In the genomic region with DNA sequence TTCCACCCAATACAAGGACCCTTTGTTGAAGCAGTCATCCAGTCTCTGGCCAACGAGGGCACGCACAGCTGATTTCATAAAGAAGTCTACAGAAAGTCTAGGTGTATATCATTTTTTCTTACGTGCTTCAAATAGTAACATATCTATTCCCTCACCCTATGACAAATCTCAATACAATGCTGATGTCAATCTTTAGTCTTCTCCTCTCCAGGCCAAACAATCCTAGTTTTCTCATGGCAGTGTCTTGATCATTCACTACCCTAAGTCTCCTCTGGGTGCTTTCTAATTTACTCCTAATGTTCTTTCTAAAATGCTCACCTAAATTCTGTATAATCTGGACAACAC, we compare ENCODE assay signal across 32 cellular contexts.
"Had no signal": no experiment of that assay in that cellular context is flagged by ENCODE, and none has a peak within 500 bp of the region (broad histone marks: within the 10 kb centered on the region; RNA-seq: fewer than 3 reads in every experiment).

No MANE protein-coding gene starts in this region.

- H3K4me1 ChIP-seq: ascending aorta, lower lobe of right lung, upper lobe of right lung had no signal

- ATAC-seq: activated CD4-positive, CD25-positive, alpha-beta regulatory T cell treated with anti-CD3 and anti-CD28 coated beads, Interleukin-2, amount 50 U/mL, for 24 hours; heart right ventricle; left lung; lower lobe of right lung; right lobe of liver; stimulated activated effector memory CD8-positive, alpha-beta T cell treated with anti-CD3 and anti-CD28 coated beads, Interleukin-12 subunit alpha, Interleukin-12 subunit beta, amount 100 ng/mL, for 72 hours; upper lobe of right lung had no signal

- H3K27ac Mint-ChIP-seq: activated T-cell treated with anti-CD3 and anti-CD28 coated beads, Interleukin-2, amount 50 U/mL, for 24 hours; nephron; progenitor cell of endocrine pancreas; stimulated activated naive CD8-positive, alpha-beta T cell treated with anti-CD3 and anti-CD28 coated beads, Interleukin-15, Interleukin-2, amounts not matched to agents 100 ng/mL and 50 ng/mL, for 24 hours; T-helper 1 cell treated with Interleukin-12 subunit alpha and Interleukin-12 subunit beta and Interleukin-4 antibody, amounts not matched to agents 30 μg/mL and 1 μg/mL, for 36 hours had no signal

- H3K27ac ChIP-seq: ascending aorta, epithelial cell of prostate, heart right ventricle, left lung, lower lobe of right lung, ovary, right lobe of liver, upper lobe of right lung, WERI-Rb-1 had no signal

- DNase-seq: activated CD4-positive, alpha-beta T cell treated with anti-CD3 and anti-CD28 coated beads for 48 hours; activated CD4-positive, alpha-beta T cell treated with anti-CD3 and anti-CD28 coated beads, Interleukin-2, amount 50 U/mL, for 48 hours; activated CD8-positive, alpha-beta memory T cell treated with anti-CD3 and anti-CD28 coated beads for 24 hours; activated CD8-positive, alpha-beta memory T cell treated with anti-CD3 and anti-CD28 coated beads, Interleukin-2, amount 50 U/mL, for 4 hours; activated gamma-delta T cell; activated naive CD4-positive, alpha-beta T cell treated with anti-CD3 and anti-CD28 coated beads, Interleukin-2, amount 10 ng/mL, durations not matched to agents 7 days and 5 days; activated naive CD8-positive, alpha-beta T cell treated with anti-CD3 and anti-CD28 coated beads, Interleukin-2, amount 10 ng/mL, durations not matched to agents 7 days and 5 days; activated T-cell treated with anti-CD3 and anti-CD28 coated beads, Interleukin-2, amount 50 U/mL, for 24 hours; central memory CD4-positive, alpha-beta T cell; heart right ventricle; kidney glomerular epithelial cell; left lung; lower lobe of right lung; mesendoderm; ovary; right lobe of liver; stimulated activated CD4-positive, alpha-beta T cell treated with anti-CD3 and anti-CD28 coated beads, Interleukin-12 subunit alpha, Interleukin-12 subunit beta, amount 100 ng/mL, for 4 hours; stimulated activated CD4-positive, alpha-beta T cell treated with anti-CD3 and anti-CD28 coated beads, Interleukin-4, amount 100 ng/mL, for 1 hour; SW 1271; T1000; upper lobe of right lung; WERI-Rb-1 had no signal

- H3K4me3 ChIP-seq: ascending aorta, heart right ventricle, left lung, lower lobe of right lung, ovary, right lobe of liver, skin epidermis, upper lobe of right lung had no signal

- H3K9me3 Mint-ChIP-seq: activated naive CD4-positive, alpha-beta T cell treated with anti-CD3 and anti-CD28 coated beads, Interleukin-2, amount 10 ng/mL, durations not matched to agents 7 days and 5 days; activated naive CD8-positive, alpha-beta T cell treated with anti-CD3 and anti-CD28 coated beads, Interleukin-2, amount 10 ng/mL, durations not matched to agents 7 days and 5 days; activated T-cell treated with anti-CD3 and anti-CD28 coated beads, Interleukin-2, amount 50 U/mL, for 24 hours; dendritic cell treated with granulocyte-macrophage colony-stimulating factor and Interleukin-4, amounts not matched to agents 40 ng/mL and 50 ng/mL, for 4 days; stimulated activated effector memory CD8-positive, alpha-beta T cell treated with anti-CD3 and anti-CD28 coated beads, Interleukin-12 subunit alpha, Interleukin-12 subunit beta, amount 100 ng/mL, for 72 hours had no signal

- H3K36me3 ChIP-seq: ovary had no signal

- H3K27me3 ChIP-seq: ascending aorta, heart right ventricle, left lung, ovary, right lobe of liver, upper lobe of right lung had no signal

- H3K9me3 ChIP-seq: ascending aorta, left lung, lower lobe of right lung, ovary, right lobe of liver, upper lobe of right lung had no signal

- H3K27me3 Mint-ChIP-seq: activated naive CD4-positive, alpha-beta T cell treated with anti-CD3 and anti-CD28 coated beads, Interleukin-2, amount 10 ng/mL, durations not matched to agents 7 days and 5 days; activated naive CD8-positive, alpha-beta T cell treated with anti-CD3 and anti-CD28 coated beads, Interleukin-2, amount 10 ng/mL, durations not matched to agents 7 days and 5 days; activated T-cell treated with anti-CD3 and anti-CD28 coated beads, Interleukin-2, amount 50 U/mL, for 24 hours; dendritic cell treated with granulocyte-macrophage colony-stimulating factor and Interleukin-4, amounts not matched to agents 40 ng/mL and 50 ng/mL, for 4 days; progenitor cell of endocrine pancreas; stimulated activated naive CD8-positive, alpha-beta T cell treated with anti-CD3 and anti-CD28 coated beads, Interleukin-15, Interleukin-2, amounts not matched to agents 100 ng/mL and 50 ng/mL, for 24 hours had no signal

- H3K4me3 Mint-ChIP-seq: activated naive CD4-positive, alpha-beta T cell treated with anti-CD3 and anti-CD28 coated beads, Interleukin-2, amount 10 ng/mL, durations not matched to agents 7 days and 5 days; activated T-cell treated with anti-CD3 and anti-CD28 coated beads, Interleukin-2, amount 50 U/mL, for 24 hours; dendritic cell treated with granulocyte-macrophage colony-stimulating factor and Interleukin-4, amounts not matched to agents 40 ng/mL and 50 ng/mL, for 4 days; nephron; stimulated activated effector memory CD8-positive, alpha-beta T cell treated with anti-CD3 and anti-CD28 coated beads, Interleukin-12 subunit alpha, Interleukin-12 subunit beta, amount 100 ng/mL, for 72 hours; stimulated activated naive CD8-positive, alpha-beta T cell treated with anti-CD3 and anti-CD28 coated beads, Interleukin-15, Interleukin-2, amounts not matched to agents 100 ng/mL and 50 ng/mL, for 24 hours; T-helper 1 cell treated with Interleukin-12 subunit alpha and Interleukin-12 subunit beta and Interleukin-4 antibody, amounts not matched to agents 30 μg/mL and 1 μg/mL, for 36 hours had no signal
